8 cellular contexts compared by ENCODE assay signal in genomic region chr20:23636908-23637281, GRCh38. TPM values are rescaled to one million over a fixed set of nuclear protein-coding genes. Genes with fewer than 3 reads are reported as not detected.
A peak's percentile ranks its signal among the peaks of the same experiment; 100 is the strongest.
DNase-seq lines count a peak whose midpoint lies in the region; ATAC-seq and TF ChIP-seq lines count a peak whose summit lies in the region.
"Had no signal": no experiment of that assay in that cellular context is flagged by ENCODE, and none has a peak within 500 bp of the region (broad histone marks: within the 10 kb centered on the region; RNA-seq: fewer than 3 reads in every experiment).

No MANE protein-coding gene starts in this region.

- no peak for TF ChIP-seq POLR2A in adrenal gland (IDR thresholded peaks at IDR 0.05)

- H3K9me3 Mint-ChIP-seq in immature natural killer cell = peaks cover 0 to 1% (median 0%) of the 10 kb centered on the region in 6 donors
- no peaks in the 10 kb centered on the region for H3K9me3 Mint-ChIP-seq in stimulated activated effector memory CD8-positive, alpha-beta T cell treated with anti-CD3 and anti-CD28 coated beads, Interleukin-12 subunit alpha, Interleukin-12 subunit beta, amount 100 ng/mL, for 72 hours

- H3K36me3 Mint-ChIP-seq in immature natural killer cell = no peaks in the 10 kb centered on the region
- H3K36me3 Mint-ChIP-seq in stimulated activated effector memory CD8-positive, alpha-beta T cell treated with anti-CD3 and anti-CD28 coated beads, Interleukin-12 subunit alpha, Interleukin-12 subunit beta, amount 100 ng/mL, for 72 hours = no peaks in the 10 kb centered on the region

- H3K4me1 Mint-ChIP-seq in immature natural killer cell = peaks cover 10 to 11% of the 10 kb centered on the region in 2 donors
- H3K4me1 Mint-ChIP-seq in stimulated activated effector memory CD8-positive, alpha-beta T cell treated with anti-CD3 and anti-CD28 coated beads, Interleukin-12 subunit alpha, Interleukin-12 subunit beta, amount 100 ng/mL, for 72 hours = no peaks in the 10 kb centered on the region

- peak overlapping the region in 5 of 6 donors; percentile 18 to 83 (median 62) for H3K27ac Mint-ChIP-seq in immature natural killer cell
- H3K27ac Mint-ChIP-seq in stimulated activated effector memory CD8-positive, alpha-beta T cell treated with anti-CD3 and anti-CD28 coated beads, Interleukin-12 subunit alpha, Interleukin-12 subunit beta, amount 100 ng/mL, for 72 hours = no peak overlapping the region

- peak overlapping the region; percentile 82 to 94 (median 88) for H3K4me3 Mint-ChIP-seq in immature natural killer cell
- peak overlapping the region; percentile 52 for H3K4me3 Mint-ChIP-seq in stimulated activated effector memory CD8-positive, alpha-beta T cell treated with anti-CD3 and anti-CD28 coated beads, Interleukin-12 subunit alpha, Interleukin-12 subunit beta, amount 100 ng/mL, for 72 hours

- TF ChIP-seq CTCF in HFF-Myc (IDR thresholded peaks at IDR 0.05; ENCODE audit: low read depth, low read length, missing control alignments) = no peak
- no peak for TF ChIP-seq CTCF in adrenal gland (IDR thresholded peaks at IDR 0.05)

- no peaks in the 10 kb centered on the region for H3K9me3 ChIP-seq in adrenal gland (replicated peaks in 1 of 3)

- peaks cover 0 to 6% (median 2%) of the 10 kb centered on the region in 3 donors for H3K27me3 Mint-ChIP-seq in immature natural killer cell (ENCODE audit: low read depth in 3 of 3)

- peaks cover 0 to 26% of the 10 kb centered on the region in 2 donors for H3K36me3 ChIP-seq in adrenal gland (replicated peaks in 1 of 2)

- intact Hi-C loops in adrenal gland (cut with DNase I) = loop anchor here in 1 of 2 donors (10.0 kb wide), 1 partner anchor 282 kb away; the partner anchor contains the start of gene NXT1

- DNase-seq in HFF-Myc (ENCODE audit: extremely low read depth, low read depth) (no peak), adrenal gland (no peak), immature natural killer cell (no peak), globus pallidus (ENCODE audit: low spot score) (no peak)
- DNase-seq in stimulated activated effector memory CD8-positive, alpha-beta T cell treated with anti-CD3 and anti-CD28 coated beads, Interleukin-12 subunit alpha, Interleukin-12 subunit beta, amount 100 ng/mL, for 72 hours (ENCODE audit: low spot score in 2 of 2) = no peak
- DNase-seq in activated CD8-positive, alpha-beta memory T cell treated with anti-CD3 and anti-CD28 coated beads, Interleukin-2, amount 50 U/mL, for 48 hours = no peak
- DNase-seq: NCI-H526 treated with DMSO at 0.1 percent for 48 hours had no signal

- no peak for ATAC-seq in stimulated activated effector memory CD8-positive, alpha-beta T cell treated with anti-CD3 and anti-CD28 coated beads, Interleukin-12 subunit alpha, Interleukin-12 subunit beta, amount 100 ng/mL, for 72 hours
- no peak for ATAC-seq in GM21619 (IDR thresholded peaks at IDR 0.05; ENCODE audit: unreplicated experiment)

- H3K27ac ChIP-seq in adrenal gland = peak overlapping the region in 4 of 5 donors; percentile 89 to 95 (median 90)

- 14 to 21% (median 17%) methylated on average over 4 of the region's 4 CpGs for WGBS in adrenal gland, 4 donors

- no peaks in the 10 kb centered on the region for H3K27me3 ChIP-seq in adrenal gland

- peaks cover 23 to 36% of the 10 kb centered on the region in 2 donors for H3K4me1 ChIP-seq in adrenal gland (replicated peaks in 1 of 2)

- H3K4me3 ChIP-seq in HFF-Myc (replicated peaks; ENCODE audit: low read depth, low read length) (peak overlapping the region; percentile 71), adrenal gland (peak overlapping the region; percentile 48 to 96 (median 84))

RNA-seq across cellular contexts. Expression of gene CST3, which starts 0.9 kb away (rescaled TPM):
- 1,000 to 10,000 TPM in 6 of 8 donors, 100 to 1,000 TPM in 2; 878 to 1,851 (median 1,397) TPM for total RNA-seq in adrenal gland
- polyA plus RNA-seq in adrenal gland = 1,000 to 10,000 TPM in 1 of 3 donors, 100 to 1,000 TPM in 2; 320 to 1,309 (median 414) TPM
- polyA plus RNA-seq in immature natural killer cell = 100 to 1,000 TPM in 2 of 3 donors, 10 to 100 TPM in 1; 60.0 to 290 (median 289) TPM

RNA-seq across cellular contexts. Expression of gene CST9, which starts 31.2 kb away (rescaled TPM):
- not detected for total RNA-seq in adrenal gland
- polyA plus RNA-seq in adrenal gland = not detected
- not detected for polyA plus RNA-seq in immature natural killer cell

RNA-seq across cellular contexts. Expression of gene CST4, which starts 51.9 kb away (rescaled TPM):
- total RNA-seq in adrenal gland = not detected
- polyA plus RNA-seq in adrenal gland = not detected
- polyA plus RNA-seq in immature natural killer cell = not detected
